ENCODE assay signal across 8 cellular contexts in genomic region chr2:102106813-102107740, GRCh38. TPM values are rescaled to one million over a fixed set of nuclear protein-coding genes. Genes with fewer than 3 reads are reported as not detected.
DNase-seq lines count a peak whose midpoint lies in the region; ATAC-seq and TF ChIP-seq lines count a peak whose summit lies in the region.
"Not testable (repeated sequence)": the region's sequence is repeated elsewhere in the genome, so short reads cannot be mapped to it uniquely, and the experiment has no call there.
"Had no signal": no experiment of that assay in that cellular context is flagged by ENCODE, and none has a peak within 500 bp of the region (broad histone marks: within the 10 kb centered on the region; RNA-seq: fewer than 3 reads in every experiment).

No MANE protein-coding gene starts in this region.

- H3K9me2 ChIP-seq in hepatocyte (replicated peaks; ENCODE audit: insufficient read depth), result not testable (repeated sequence)

- H3K4me3 Mint-ChIP-seq in CD4-positive, CD25-positive, alpha-beta regulatory T cell, result peak overlapping the region in 3 of 4 donors; percentile 15 to 84 (median 45)
- H3K4me3 Mint-ChIP-seq in T-helper 17 cell, result not testable (repeated sequence)

- not testable (repeated sequence) for DNase-seq in CD4-positive, CD25-positive, alpha-beta regulatory T cell; T-helper 17 cell; colonic mucosa; hepatocyte (ENCODE audit: low spot score); lower lobe of right lung
- DNase-seq in amniotic epithelial cell (ENCODE audit: low read depth), result peak; percentile 15

- not testable (repeated sequence) for H3K27me3 Mint-ChIP-seq in CD4-positive, CD25-positive, alpha-beta regulatory T cell; T-helper 17 cell

- H3K27me3 ChIP-seq in CD4-positive, CD25-positive, alpha-beta regulatory T cell (ENCODE audit: control insufficient read depth, insufficient read depth, low read length); colonic mucosa; hepatocyte; lower lobe of right lung (ENCODE audit: low read depth); skeletal muscle satellite cell (ENCODE audit: control insufficient read depth, insufficient read depth, low read length): not testable (repeated sequence)

- not testable (repeated sequence) for H3K9me3 ChIP-seq in CD4-positive, CD25-positive, alpha-beta regulatory T cell (ENCODE audit: control insufficient read depth in 2 of 2, low read length in 2 of 2); T-helper 17 cell (ENCODE audit: control insufficient read depth, low read length, poor library complexity, severe bottlenecking); colonic mucosa; hepatocyte (ENCODE audit: low read depth); lower lobe of right lung; skeletal muscle satellite cell (replicated peaks; ENCODE audit: low read length)

- H3K27ac ChIP-seq in CD4-positive, CD25-positive, alpha-beta regulatory T cell (ENCODE audit: insufficient read depth, low read length, poor library complexity, severe bottlenecking), result peak overlapping the region; percentile 34
- peak overlapping the region; percentile 23 for H3K27ac ChIP-seq in colonic mucosa
- H3K27ac ChIP-seq in hepatocyte, result peak overlapping the region; percentile 66
- peak overlapping the region; percentile 37 for H3K27ac ChIP-seq in lower lobe of right lung

- H3K36me3 Mint-ChIP-seq in CD4-positive, CD25-positive, alpha-beta regulatory T cell; T-helper 17 cell (ENCODE audit: low read depth): not testable (repeated sequence)

- not testable (repeated sequence) for H3K79me2 ChIP-seq in hepatocyte

- peak overlapping the region in 1 of 3 donors; percentile 72 for H3K27ac Mint-ChIP-seq in CD4-positive, CD25-positive, alpha-beta regulatory T cell
- H3K27ac Mint-ChIP-seq in T-helper 17 cell, result peak overlapping the region; percentile 90

- not testable (repeated sequence) for ATAC-seq in CD4-positive, CD25-positive, alpha-beta regulatory T cell (ENCODE audit: low read depth in 2 of 2); T-helper 17 cell; lower lobe of right lung

- not testable (repeated sequence) for H3K9me3 Mint-ChIP-seq in CD4-positive, CD25-positive, alpha-beta regulatory T cell

- 81% methylated on average over 6 of the region's 6 CpGs for WGBS in hepatocyte (ENCODE audit: low lambda C conversion rate, missing lambda C conversion rate)

- peak overlapping the region; percentile 27 for H3K4me3 ChIP-seq in CD4-positive, CD25-positive, alpha-beta regulatory T cell (ENCODE audit: low read depth, low read length)
- H3K4me3 ChIP-seq in colonic mucosa; hepatocyte; skeletal muscle satellite cell (ENCODE audit: low read length): not testable (repeated sequence)
- peak overlapping the region; percentile 45 for H3K4me3 ChIP-seq in lower lobe of right lung

- H4K20me1 ChIP-seq in hepatocyte (ENCODE audit: insufficient read depth, poor library complexity, severe bottlenecking), result not testable (repeated sequence)

- not testable (repeated sequence) for TF ChIP-seq CTCF in colonic mucosa (IDR thresholded peaks at IDR 0.05); hepatocyte (IDR thresholded peaks at IDR 0.05; ENCODE audit: poor library complexity); lower lobe of right lung (IDR thresholded peaks at IDR 0.05)

- H3K36me3 ChIP-seq in CD4-positive, CD25-positive, alpha-beta regulatory T cell (ENCODE audit: control insufficient read depth, insufficient read depth, low read length); colonic mucosa; hepatocyte (replicated peaks; ENCODE audit: insufficient read depth, low read depth); lower lobe of right lung; skeletal muscle satellite cell (ENCODE audit: insufficient read depth, low read length): not testable (repeated sequence)

- intact Hi-C loops in colonic mucosa (cut with DNase I); lower lobe of right lung (cut with DNase I): not testable (repeated sequence)

- peaks cover 13 to 39% (median 27%) of the 10 kb centered on the region in 4 donors for H3K4me1 Mint-ChIP-seq in CD4-positive, CD25-positive, alpha-beta regulatory T cell
- peaks cover 38% of the 10 kb centered on the region for H3K4me1 Mint-ChIP-seq in T-helper 17 cell

- not testable (repeated sequence) for H3K4me1 ChIP-seq in CD4-positive, CD25-positive, alpha-beta regulatory T cell (ENCODE audit: control insufficient read depth, insufficient read depth, low read length, poor library complexity, severe bottlenecking); colonic mucosa
- H3K4me1 ChIP-seq in hepatocyte (ENCODE audit: insufficient read depth), result peaks cover 29% of the 10 kb centered on the region
- H3K4me1 ChIP-seq in lower lobe of right lung, result peaks cover 53% of the 10 kb centered on the region
- peaks cover 46% of the 10 kb centered on the region for H3K4me1 ChIP-seq in skeletal muscle satellite cell (ENCODE audit: control insufficient read depth, insufficient read depth, low read length)

- H3K4me2 ChIP-seq in hepatocyte (peak overlapping the region; percentile 51), skeletal muscle satellite cell (ENCODE audit: low read length) (peak overlapping the region; percentile 82)

- H3K9ac ChIP-seq in colonic mucosa (ENCODE audit: low read depth in 2 of 2, low read length in 2 of 2), result not testable (repeated sequence)
- peak overlapping the region; percentile 26 for H3K9ac ChIP-seq in skeletal muscle satellite cell (ENCODE audit: low read depth, low read length)

- not testable (repeated sequence) for H2AFZ ChIP-seq in hepatocyte

RNA-seq across cellular contexts. Expression of gene IL1R1, which starts 35.5 kb away (rescaled TPM):
- 11.7 TPM for total RNA-seq in CD4-positive, CD25-positive, alpha-beta regulatory T cell
- polyA plus RNA-seq in CD4-positive, CD25-positive, alpha-beta regulatory T cell, result 1 to 10 TPM; 2.0 to 5.6 (median 3.7) TPM
- total RNA-seq in T-helper 17 cell (10 to 100 TPM; 14.3 to 16.5 TPM), colonic mucosa (10 to 100 TPM; 13.9 to 23.9 TPM), hepatocyte (66.8 and 72.8 TPM in 2 replicates), lower lobe of right lung (152 TPM)
- polyA plus RNA-seq in hepatocyte, result 46.4 and 49.6 TPM in 2 replicates
- total RNA-seq in skeletal muscle satellite cell (2012; rRNA removed), result 74.3 and 83.0 TPM in 2 replicates
- polyA plus RNA-seq: GM23338 had no signal
